27 cellular contexts compared by ENCODE assay signal in the genomic region with DNA sequence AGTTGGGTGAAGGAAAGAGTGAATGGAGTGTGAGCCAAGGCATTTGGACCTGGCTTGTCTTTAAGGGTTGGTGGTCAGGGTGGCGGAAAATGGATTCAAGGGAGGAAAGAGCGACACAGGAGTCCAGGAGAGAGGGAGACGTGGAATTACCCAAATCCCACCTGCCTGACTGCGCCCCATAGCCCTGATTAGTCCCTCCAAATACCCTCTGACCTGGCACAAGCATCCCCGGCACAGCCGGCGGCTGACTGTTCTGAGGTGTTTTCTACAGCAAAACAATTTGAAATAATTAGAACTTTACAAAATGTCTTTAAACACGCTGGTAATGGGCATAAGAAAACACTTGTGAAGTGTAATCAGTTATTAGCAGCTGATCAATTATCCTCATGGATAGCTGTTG.
"Had no signal": no experiment of that assay in that cellular context is flagged by ENCODE, and none has a peak within 500 bp of the region (broad histone marks: within the 10 kb centered on the region; RNA-seq: fewer than 3 reads in every experiment).

No MANE protein-coding gene starts in this region.

- H3K27ac ChIP-seq: neutrophil, parathyroid adenoma, psoas muscle, right lobe of liver, sigmoid colon, stomach, thoracic aorta, thyroid gland, tibial nerve, upper lobe of left lung, vagina had no signal

- FAIRE-seq: small intestine, urothelium cell line had no signal

- H3K9me3 ChIP-seq: neutrophil, psoas muscle, right lobe of liver, sigmoid colon, thoracic aorta, thyroid gland, upper lobe of left lung, vagina had no signal

- H3K36me3 ChIP-seq: neutrophil, right lobe of liver, sigmoid colon, stomach, thoracic aorta, thyroid gland, tibial nerve, upper lobe of left lung, vagina had no signal

- H3K9ac ChIP-seq: parathyroid adenoma had no signal

- H3K4me3 Mint-ChIP-seq: natural killer cell treated with Interleukin-12 subunit alpha and Interleukin-12 subunit beta and Interleukin-15 and Interleukin-18, amount 100 ng/mL, for 72 hours; nephron progenitor cell; neural crest cell; stimulated activated effector memory CD8-positive, alpha-beta T cell treated with anti-CD3 and anti-CD28 coated beads, Interleukin-12 subunit alpha, Interleukin-12 subunit beta, amount 100 ng/mL, for 72 hours; stimulated activated naive B cell treated with anti-CD40 and anti-IgM and Interleukin-4, amounts not matched to agents 10 μg/mL and 1 μg/mL and 100 μg/mL, for 72 hours; stimulated activated naive CD8-positive, alpha-beta T cell treated with anti-CD3 and anti-CD28 coated beads, Interleukin-15, Interleukin-2, amounts not matched to agents 100 ng/mL and 50 ng/mL, for 24 hours had no signal

- DNase-seq: nephron progenitor cell; psoas muscle; right cardiac atrium; right lobe of liver; sigmoid colon; small intestine; stimulated activated CD4-positive, alpha-beta T cell treated with anti-CD3 and anti-CD28 coated beads, Interleukin-15, amount 100 ng/mL, for 24 hours; stimulated activated CD4-positive, alpha-beta T cell treated with anti-CD3 and anti-CD28 coated beads, Interleukin-2, amount 100 ng/mL, for 24 hours; stimulated activated CD4-positive, alpha-beta T cell treated with anti-CD3 and anti-CD28 coated beads, Interleukin-2, amount 100 ng/mL, for 48 hours; stimulated activated CD4-positive, alpha-beta T cell treated with anti-CD3 and anti-CD28 coated beads, Interleukin-4, amount 100 ng/mL, for 24 hours; stimulated activated naive B cell treated with anti-CD40 and anti-IgM and Interleukin-4, amounts not matched to agents 10 μg/mL and 1 μg/mL and 100 μg/mL, for 72 hours; stimulated activated naive CD4-positive, alpha-beta T cell treated with Interleukin-2 at 50 U/mL for 16 hours; stomach; thyroid gland; trophoblast cell; upper lobe of left lung had no signal

- H3K27me3 ChIP-seq: neutrophil, right lobe of liver, thyroid gland, upper lobe of left lung, vagina had no signal

- H3K27me3 Mint-ChIP-seq: progenitor cell of endocrine pancreas had no signal

- H3K4me3 ChIP-seq: psoas muscle, right lobe of liver, sigmoid colon, stomach, thoracic aorta, thyroid gland, tibial nerve, upper lobe of left lung, vagina had no signal

- H2AFZ ChIP-seq: parathyroid adenoma had no signal

- H3K4me1 Mint-ChIP-seq: stimulated activated effector memory CD8-positive, alpha-beta T cell treated with anti-CD3 and anti-CD28 coated beads, Interleukin-12 subunit alpha, Interleukin-12 subunit beta, amount 100 ng/mL, for 72 hours; stimulated activated naive B cell treated with anti-CD40 and anti-IgM and Interleukin-4, amounts not matched to agents 10 μg/mL and 1 μg/mL and 100 μg/mL, for 72 hours had no signal

- H3K27ac Mint-ChIP-seq: natural killer cell treated with Interleukin-12 subunit alpha and Interleukin-12 subunit beta and Interleukin-15 and Interleukin-18, amount 100 ng/mL, for 72 hours; stimulated activated effector memory CD8-positive, alpha-beta T cell treated with anti-CD3 and anti-CD28 coated beads, Interleukin-12 subunit alpha, Interleukin-12 subunit beta, amount 100 ng/mL, for 72 hours; stimulated activated naive B cell treated with anti-CD40 and anti-IgM and Interleukin-4, amounts not matched to agents 10 μg/mL and 1 μg/mL and 100 μg/mL, for 72 hours; stimulated activated naive CD8-positive, alpha-beta T cell treated with anti-CD3 and anti-CD28 coated beads, Interleukin-15, Interleukin-2, amounts not matched to agents 100 ng/mL and 50 ng/mL, for 24 hours had no signal

- ATAC-seq: natural killer cell treated with Interleukin-12 subunit alpha and Interleukin-12 subunit beta and Interleukin-15 and Interleukin-18, amount 100 ng/mL, for 72 hours; psoas muscle; right lobe of liver; stimulated activated effector memory CD8-positive, alpha-beta T cell treated with anti-CD3 and anti-CD28 coated beads, Interleukin-12 subunit alpha, Interleukin-12 subunit beta, amount 100 ng/mL, for 72 hours; stimulated activated naive B cell treated with anti-CD40 and anti-IgM and Interleukin-4, amounts not matched to agents 10 μg/mL and 1 μg/mL and 100 μg/mL, for 72 hours had no signal

- H3K4me1 ChIP-seq: parathyroid adenoma, psoas muscle, right lobe of liver, sigmoid colon, stomach, thyroid gland, tibial nerve, upper lobe of left lung, vagina had no signal

- H3K79me2 ChIP-seq: parathyroid adenoma had no signal

- H3K9me3 Mint-ChIP-seq: natural killer cell treated with Interleukin-12 subunit alpha and Interleukin-12 subunit beta and Interleukin-15 and Interleukin-18, amount 100 ng/mL, for 72 hours; nephron progenitor cell; neural crest cell; stimulated activated effector memory CD8-positive, alpha-beta T cell treated with anti-CD3 and anti-CD28 coated beads, Interleukin-12 subunit alpha, Interleukin-12 subunit beta, amount 100 ng/mL, for 72 hours; stimulated activated naive CD8-positive, alpha-beta T cell treated with anti-CD3 and anti-CD28 coated beads, Interleukin-15, Interleukin-2, amounts not matched to agents 100 ng/mL and 50 ng/mL, for 24 hours had no signal

- H3K36me3 Mint-ChIP-seq: natural killer cell treated with Interleukin-12 subunit alpha and Interleukin-12 subunit beta and Interleukin-15 and Interleukin-18, amount 100 ng/mL, for 72 hours; stimulated activated effector memory CD8-positive, alpha-beta T cell treated with anti-CD3 and anti-CD28 coated beads, Interleukin-12 subunit alpha, Interleukin-12 subunit beta, amount 100 ng/mL, for 72 hours; stimulated activated naive B cell treated with anti-CD40 and anti-IgM and Interleukin-4, amounts not matched to agents 10 μg/mL and 1 μg/mL and 100 μg/mL, for 72 hours had no signal
